8 cellular contexts compared by ENCODE assay signal in genomic region chr3:133575121-133575520, GRCh38. TPM values are rescaled to one million over a fixed set of nuclear protein-coding genes. Genes with fewer than 3 reads are reported as not detected.
DNase-seq lines count a peak whose midpoint lies in the region; ATAC-seq, FAIRE-seq and TF ChIP-seq lines count a peak whose summit lies in the region.

No MANE protein-coding gene starts in this region.

- H2BK15ac ChIP-seq in IMR-90 (ENCODE audit: low read depth, low read length), result no peak overlapping the region

- H3K36me3 ChIP-seq in IMR-90 (ENCODE audit: control insufficient read depth, insufficient read depth, low read length), result peaks cover 19% of the 10 kb centered on the region

- no peaks in the 10 kb centered on the region for H3K27me3 ChIP-seq in IMR-90 (ENCODE audit: control insufficient read depth, insufficient read depth, low read length)

- peak overlapping the region; percentile 50; the same call in 1 of the 2 replicates for H3K18ac ChIP-seq in IMR-90 (ENCODE audit: low read depth, low read length)

- no peak for TF ChIP-seq CTCF in IMR-90 (conservative IDR thresholded peaks at IDR 0.05; ENCODE audit: low read depth, low read length)
- no peak for TF ChIP-seq CTCF in GM13977 (IDR thresholded peaks at IDR 0.05; ENCODE audit: extremely low read depth, insufficient read depth, missing control alignments)

- POLR2A ChIA-PET in IMR-90 (lab: Charles Lee; ENCODE audit: unreplicated experiment), result no interaction called here
- POLR2A ChIA-PET in activated naive CD8-positive, alpha-beta T cell treated with anti-CD3 and anti-CD28 coated beads, Interleukin-2, amount 10 ng/mL, durations not matched to agents 7 days and 5 days (lab: Charles Lee), result interaction anchor here (0.6 to 6.4 kb wide), 12 partner anchors 17 to 911 kb away, joined by 3 to 119 read pairs (median 3); partner anchors contain the start of genes ANAPC13, CEP63 and TOPBP1

- in situ Hi-C loops in IMR-90 (cut with MboI; ENCODE audit: low sequenced_read_pairs), result loop anchor here (5.0 kb wide), 1 partner anchor 108 kb away; no protein-coding TSS in a partner anchor
- in situ Hi-C loops in GM13977 (cut with MboI; ENCODE audit: low pct_unique_long_range_greater_than_20kb, low sequenced_read_pairs, unreplicated experiment), result loop anchor here (10.0 kb wide), 1 partner anchor 100 kb away; no protein-coding TSS in a partner anchor

- peak overlapping the region; percentile 24; the same call in 1 of the 2 replicates for H3K27ac ChIP-seq in IMR-90 (ENCODE audit: insufficient read depth, low read length)

- CTCF ChIA-PET in IMR-90 (lab: Yijun Ruan, JAX), result no interaction called here

- H3K27me3 Mint-ChIP-seq in activated naive CD8-positive, alpha-beta T cell treated with anti-CD3 and anti-CD28 coated beads, Interleukin-2, amount 10 ng/mL, durations not matched to agents 7 days and 5 days, result no peaks in the 10 kb centered on the region
- H3K27me3 Mint-ChIP-seq in stimulated activated naive B cell treated with anti-CD40 and anti-IgM and Interleukin-4, amounts not matched to agents 10 μg/mL and 1 μg/mL and 100 μg/mL, for 72 hours, result no peaks in the 10 kb centered on the region

- H3K9me3 ChIP-seq in IMR-90 (ENCODE audit: control insufficient read depth, insufficient read depth, low read length), result no peaks in the 10 kb centered on the region

- H3K4me3 ChIP-seq in IMR-90 (ENCODE audit: insufficient read depth, low read depth, low read length), result peak overlapping the region; percentile 75

- no peak for TF ChIP-seq RAD21 in IMR-90 (IDR thresholded peaks at IDR 0.05; ENCODE audit: low read length)

- peaks cover 8% of the 10 kb centered on the region for H3K4me1 ChIP-seq in IMR-90 (ENCODE audit: control insufficient read depth, insufficient read depth, low read length)

- H2BK20ac ChIP-seq in IMR-90 (ENCODE audit: low read depth, low read length), result no peak overlapping the region

- H3K14ac ChIP-seq in IMR-90 (replicated peaks; ENCODE audit: low read depth, low read length), result peak overlapping the region; percentile 98

- no peaks in the 10 kb centered on the region for H3K9me3 Mint-ChIP-seq in activated naive CD8-positive, alpha-beta T cell treated with anti-CD3 and anti-CD28 coated beads, Interleukin-2, amount 10 ng/mL, durations not matched to agents 7 days and 5 days
- no peaks in the 10 kb centered on the region for H3K9me3 Mint-ChIP-seq in stimulated activated naive B cell treated with anti-CD40 and anti-IgM and Interleukin-4, amounts not matched to agents 10 μg/mL and 1 μg/mL and 100 μg/mL, for 72 hours

- no CpG with 5 or more reads among the region's 3 CpGs for WGBS in IMR-90 (ENCODE audit: extremely low coverage in 2 of 2, insufficient read length in 1 of 2), 2 experiments

- peak overlapping the region; percentile 95 for H3K4me3 Mint-ChIP-seq in activated naive CD8-positive, alpha-beta T cell treated with anti-CD3 and anti-CD28 coated beads, Interleukin-2, amount 10 ng/mL, durations not matched to agents 7 days and 5 days
- peak overlapping the region; percentile 88 to 89 for H3K4me3 Mint-ChIP-seq in stimulated activated naive B cell treated with anti-CD40 and anti-IgM and Interleukin-4, amounts not matched to agents 10 μg/mL and 1 μg/mL and 100 μg/mL, for 72 hours

- peak overlapping the region; percentile 95 for H3K4me2 ChIP-seq in IMR-90 (ENCODE audit: low read depth, low read length)

- no peak overlapping the region for H2AK5ac ChIP-seq in IMR-90 (ENCODE audit: low read depth, low read length)

- peak overlapping the region in 1 of 2 experiments; percentile 62; a peak in 1 of 4 replicates for H4K8ac ChIP-seq in IMR-90 (ENCODE audit: low read depth in 2 of 2, low read length in 2 of 2)

- no peak for FAIRE-seq in frontal cortex (lab: Jason Lieb, UNC)

- peaks cover 56% of the 10 kb centered on the region for H4K20me1 ChIP-seq in IMR-90 (ENCODE audit: insufficient read depth, low read length)

- peak overlapping the region; percentile 96 for H3K27ac Mint-ChIP-seq in activated naive CD8-positive, alpha-beta T cell treated with anti-CD3 and anti-CD28 coated beads, Interleukin-2, amount 10 ng/mL, durations not matched to agents 7 days and 5 days
- peak overlapping the region; percentile 97 for H3K27ac Mint-ChIP-seq in stimulated activated naive B cell treated with anti-CD40 and anti-IgM and Interleukin-4, amounts not matched to agents 10 μg/mL and 1 μg/mL and 100 μg/mL, for 72 hours

- no peak for TF ChIP-seq POLR2A in IMR-90 (IDR thresholded peaks at IDR 0.05; ENCODE audit: low read depth, low read length)

- no TSS peak for BruUV-seq in IMR-90 (replicated peaks; lab: Mats Ljungman, UMichigan)

- intact Hi-C loops in IMR-90 (cut with micrococcal nuclease), result loop anchor here (2.0 to 10.0 kb wide), 2 partner anchors 42 to 230 kb away; partner anchors contain the start of gene SRPRB

- no peak for ATAC-seq in IMR-90 (ENCODE audit: low read depth)
- ATAC-seq in activated naive CD8-positive, alpha-beta T cell treated with anti-CD3 and anti-CD28 coated beads, Interleukin-2, amount 10 ng/mL, durations not matched to agents 7 days and 5 days (ENCODE audit: low read depth), result no peak
- no peak for ATAC-seq in stimulated activated naive B cell treated with anti-CD40 and anti-IgM and Interleukin-4, amounts not matched to agents 10 μg/mL and 1 μg/mL and 100 μg/mL, for 72 hours (replicated peaks)

- no peak overlapping the region for H2BK120ac ChIP-seq in IMR-90 (ENCODE audit: low read depth, low read length)

- H3K4me1 Mint-ChIP-seq in activated naive CD8-positive, alpha-beta T cell treated with anti-CD3 and anti-CD28 coated beads, Interleukin-2, amount 10 ng/mL, durations not matched to agents 7 days and 5 days, result peaks cover 50% of the 10 kb centered on the region
- H3K4me1 Mint-ChIP-seq in stimulated activated naive B cell treated with anti-CD40 and anti-IgM and Interleukin-4, amounts not matched to agents 10 μg/mL and 1 μg/mL and 100 μg/mL, for 72 hours, result peaks cover 29 to 68% of the 10 kb centered on the region in 2 donors

- H2AK9ac ChIP-seq in IMR-90 (replicated peaks; ENCODE audit: low read depth, low read length, poor library complexity), result no peak overlapping the region

- no peak overlapping the region for H2AFZ ChIP-seq in IMR-90 (replicated peaks; ENCODE audit: low read length, poor library complexity)

- H3K9ac ChIP-seq in IMR-90 (ENCODE audit: low read depth, low read length), result peak overlapping the region; percentile 96

- H3K79me1 ChIP-seq in IMR-90 (ENCODE audit: low read depth in 1 of 2, low read length in 2 of 2), result peaks cover 0 to 27% of the 10 kb centered on the region in 2 experiments; a peak in 3 of 4 replicates

- H3K56ac ChIP-seq in IMR-90 (ENCODE audit: extremely low read depth, insufficient read depth, low read length), result peak overlapping the region; percentile 90; the same call in 1 of the 2 replicates

- H3K9me1 ChIP-seq in IMR-90 (ENCODE audit: insufficient read depth, low read length), result peaks cover 4% of the 10 kb centered on the region

- peak overlapping the region; percentile 95 for H2BK5ac ChIP-seq in IMR-90 (ENCODE audit: low read depth, low read length, poor library complexity, severe bottlenecking)

- H3K23ac ChIP-seq in IMR-90 (ENCODE audit: low read depth, low read length), result peak overlapping the region; percentile 99; the same call in 1 of the 2 replicates

- dilution Hi-C loops in IMR-90 (cut with HindIII; ENCODE audit: low sequenced_read_pairs, unreplicated experiment), result no loop called here

- DNase-seq in IMR-90, result no peak
- DNase-seq in activated naive CD8-positive, alpha-beta T cell treated with anti-CD3 and anti-CD28 coated beads, Interleukin-2, amount 10 ng/mL, durations not matched to agents 7 days and 5 days, result no peak
- DNase-seq in islet precursor cell, result peak; percentile 11
- DNase-seq in stimulated activated naive B cell treated with anti-CD40 and anti-IgM and Interleukin-4, amounts not matched to agents 10 μg/mL and 1 μg/mL and 100 μg/mL, for 72 hours, result no peak
- no peak for DNase-seq in D341Med (ENCODE audit: low spot score)
- DNase-seq in GM13977 (ENCODE audit: low spot score), result no peak
- DNase-seq in NCI-H1694 (lab: John Stamatoyannopoulos, UW), result no peak
- no peak for DNase-seq in frontal cortex (ENCODE audit: low spot score in 2 of 2)

- no peak overlapping the region for H4K91ac ChIP-seq in IMR-90 (ENCODE audit: insufficient read depth, low read depth, low read length)

- peak overlapping the region; percentile 90; the same call in 1 of the 2 replicates for H3K4ac ChIP-seq in IMR-90 (ENCODE audit: low read depth, low read length)

- H4K5ac ChIP-seq in IMR-90 (ENCODE audit: low read depth, low read length), result no peak overlapping the region; the same call in 1 of the 2 replicates

- H3K36me3 Mint-ChIP-seq in activated naive CD8-positive, alpha-beta T cell treated with anti-CD3 and anti-CD28 coated beads, Interleukin-2, amount 10 ng/mL, durations not matched to agents 7 days and 5 days, result peaks cover 38% of the 10 kb centered on the region
- H3K36me3 Mint-ChIP-seq in stimulated activated naive B cell treated with anti-CD40 and anti-IgM and Interleukin-4, amounts not matched to agents 10 μg/mL and 1 μg/mL and 100 μg/mL, for 72 hours, result peaks cover 22 to 38% of the 10 kb centered on the region in 2 donors

TF ChIP-seq in IMR-90, 13 proteins besides CTCF, POLR2A, EP300 and RAD21:
- TF ChIP-seq MXI1 (IDR thresholded peaks at IDR 0.05; ENCODE audit: borderline replicate concordance, low read depth, low read length) (no peak), ELK1 (IDR thresholded peaks at IDR 0.05; ENCODE audit: borderline replicate concordance, low read depth, low read length) (no peak), CHD1 (IDR thresholded peaks at IDR 0.05; ENCODE audit: low read depth, low read length) (no peak; the same call in 1 of the 2 replicates), RFX5 (IDR thresholded peaks at IDR 0.05; ENCODE audit: low read depth, low read length) (no peak), BHLHE40 (IDR thresholded peaks at IDR 0.05; ENCODE audit: low read depth, low read length) (no peak)

RNA-seq across cellular contexts. Expression of gene CDV3, which starts 1.6 kb away (rescaled TPM):
- total RNA-seq in IMR-90 (2012; rRNA removed), result 120 and 189 TPM in 2 replicates
- polyA plus RNA-seq in IMR-90 (2012; rRNA removed), result 78.1 and 93.6 TPM in 2 replicates
- 11.2 and 14.0 TPM in 2 replicates for polyA plus RNA-seq in IMR-90 (2012; cell fraction: cytosol; rRNA removed)
- polyA plus RNA-seq in IMR-90 (2012; cell fraction: nucleus; rRNA removed; ENCODE audit: low replicate concordance), result 3.2 and 36.9 TPM in 2 replicates
- total RNA-seq in activated naive CD8-positive, alpha-beta T cell treated with anti-CD3 and anti-CD28 coated beads, Interleukin-2, amount 10 ng/mL, durations not matched to agents 7 days and 5 days, result 100 to 1,000 TPM; 183 to 200 TPM
- total RNA-seq in frontal cortex, result 117 TPM
